In genomic region chr21:37542512-37542911, GRCh38 we compare ENCODE assay signal across 7 cellular contexts.
"Had no signal": no experiment of that assay in that cellular context is flagged by ENCODE, and none has a peak within 500 bp of the region (broad histone marks: within the 10 kb centered on the region; RNA-seq: fewer than 3 reads in every experiment).

No MANE protein-coding gene starts in this region.

- H3K27ac ChIP-seq: HL-60, KMS-11 had no signal

- FAIRE-seq: HepG2, HTR-8/SVneo had no signal

- DNase-seq: IMR-90, KBM-7, KG1 had no signal

- H3K4me2 ChIP-seq: KMS-11 had no signal

- ATAC-seq: HepG2 had no signal

- H3K9ac ChIP-seq: KMS-11 had no signal
